Comparison of ENCODE assay signal across 1 cellular context in the genomic region with DNA sequence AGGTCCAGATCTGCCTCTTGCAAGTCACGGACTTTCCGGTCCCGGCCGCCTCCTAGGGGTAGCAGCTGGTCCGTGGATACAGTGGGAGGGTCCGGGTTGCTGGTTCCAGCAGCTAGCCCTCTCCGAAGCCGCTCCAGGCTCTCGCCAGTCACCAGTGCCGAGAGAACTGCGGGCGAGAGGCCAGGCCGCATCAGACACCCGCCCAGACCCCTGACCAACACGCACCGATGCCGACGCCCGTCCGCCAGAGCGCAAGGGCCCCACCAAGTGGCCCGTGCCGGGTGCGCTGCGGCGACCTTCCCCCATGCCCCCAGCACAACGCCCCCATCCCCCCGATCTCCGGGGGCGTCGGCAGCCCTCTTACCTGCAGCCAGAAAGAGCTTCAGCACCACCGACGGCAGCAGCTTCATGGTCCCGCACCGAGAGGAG.
TF ChIP-seq lines count a peak whose summit lies in the region.

No MANE protein-coding gene starts in this region.

TF ChIP-seq in H1, 55 proteins besides CTCF, POLR2A, EP300 and RAD21:
- TF ChIP-seq KDM5A (IDR thresholded peaks at IDR 0.05; ENCODE audit: low read length) (0 out of 2 replicates have a peak, but pooled peaks have one; percentile 16), SIN3A (conservative IDR thresholded peaks at IDR 0.05 in 1 of 2, IDR thresholded peaks at IDR 0.05 in 1 of 2; ENCODE audit: low read depth in 1 of 2, low read length in 2 of 2) (0 out of 4 replicates have a peak, but pooled peaks of 1 of the 2 experiments have one; percentile 4), NRF1 (IDR thresholded peaks at IDR 0.05; ENCODE audit: low read depth, low read length) (no peak)
